Comparison of ENCODE assay signal across 14 cellular contexts in the genomic region with DNA sequence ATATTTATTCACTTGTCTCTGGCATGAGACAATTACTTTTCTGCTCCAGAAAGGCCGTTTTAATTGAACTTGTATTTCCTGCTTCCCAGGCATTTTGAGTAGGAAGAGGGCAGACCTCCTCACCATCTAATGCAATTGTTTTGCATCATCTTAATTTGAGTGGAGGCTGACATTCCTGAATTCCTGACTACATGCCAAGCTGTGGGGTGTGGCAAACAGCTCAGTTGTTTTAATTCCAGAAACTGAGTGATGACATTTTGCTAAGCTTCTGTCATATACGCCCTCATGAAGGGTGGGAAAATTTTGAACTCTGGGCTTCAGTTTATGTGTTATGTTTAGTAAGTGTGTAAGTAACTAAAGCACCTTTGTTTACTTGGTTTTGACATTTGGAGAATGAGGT.
DNase-seq lines count a peak whose midpoint lies in the region; FAIRE-seq and TF ChIP-seq lines count a peak whose summit lies in the region.
"Had no signal": no experiment of that assay in that cellular context is flagged by ENCODE, and none has a peak within 500 bp of the region (broad histone marks: within the 10 kb centered on the region; RNA-seq: fewer than 3 reads in every experiment).

No MANE protein-coding gene starts in this region.

- no peak for TF ChIP-seq CTCF in AG09309 (IDR thresholded peaks at IDR 0.05; ENCODE audit: control insufficient read depth, insufficient read depth, low read depth, low read length, missing control alignments)
- no peak for TF ChIP-seq CTCF in choroid plexus epithelial cell (conservative IDR thresholded peaks at IDR 0.05; ENCODE audit: low read depth, low read length)

- FAIRE-seq in HTR-8/SVneo (lab: Jason Lieb, UNC) = peak; percentile 49
- FAIRE-seq in frontal cortex (lab: Jason Lieb, UNC) = no peak

- H3K4me3 ChIP-seq in AG09309 (ENCODE audit: control insufficient read depth, low read depth, low read length) = no peak overlapping the region
- H3K4me3 ChIP-seq in choroid plexus epithelial cell (ENCODE audit: low read depth, low read length) = no peak overlapping the region
- H3K4me3 ChIP-seq: ascending aorta, BLaER1, right lobe of liver had no signal

- in situ Hi-C loops in G401 (cut with HindIII; ENCODE audit: low sequenced_read_pairs) = no loop called here

- DNase-seq in AG09309 (ENCODE audit: low read depth) (peak; percentile 20), HTR-8/SVneo (ENCODE audit: insufficient read length, low spot score) (peak; percentile 48), choroid plexus epithelial cell (ENCODE audit: low read depth) (peak; percentile 85), kidney tubule cell (ENCODE audit: low spot score) (peak; percentile 62), G401 (ENCODE audit: low spot score) (no peak), GM19238 (ENCODE audit: insufficient read length, low spot score) (no peak), DMS153 (lab: John Stamatoyannopoulos, UW) (no peak), frontal cortex (ENCODE audit: low spot score in 2 of 2) (no peak)
- DNase-seq: glutamatergic neuron, NCI-H2029, OCI-M1, right lobe of liver had no signal

Comparison
In these comparisons a context has a peak if more than half of its experiments do, and no peak if none do; other contexts are left out.
1. DNase-seq: peak in AG09309 (single experiment), HTR-8/SVneo (single experiment), choroid plexus epithelial cell (single experiment) and kidney tubule cell (single experiment); none in G401 (single experiment), GM19238 (single experiment), DMS153 (single experiment) and frontal cortex (0 of 2).